ENCODE assay signal across 23 cellular contexts in genomic region chr20:38223743-38224100, GRCh38. TPM values are rescaled to one million over a fixed set of nuclear protein-coding genes. Genes with fewer than 3 reads are reported as not detected.
"Had no signal": no experiment of that assay in that cellular context is flagged by ENCODE, and none has a peak within 500 bp of the region (broad histone marks: within the 10 kb centered on the region; RNA-seq: fewer than 3 reads in every experiment).

No MANE protein-coding gene starts in this region.

- ATAC-seq: heart left ventricle; left colon; left lung; lower lobe of right lung; naive thymus-derived CD8-positive, alpha-beta T cell; psoas muscle; stimulated activated memory B cell treated with anti-CD40 and anti-IgM and Interleukin-4, amounts not matched to agents 10 μg/mL and 1 μg/mL and 100 μg/mL, for 72 hours; stimulated activated naive CD8-positive, alpha-beta T cell treated with anti-CD3 and anti-CD28 coated beads, Interleukin-15, amount 100 ng/mL, for 72 hours had no signal

- H3K4me3 ChIP-seq: heart left ventricle, left lung, lower lobe of right lung, ovary, psoas muscle, right lobe of liver, skin epidermis, tibial nerve, upper lobe of left lung had no signal

- H3K4me1 ChIP-seq: lower lobe of right lung, psoas muscle had no signal

- H3K36me3 Mint-ChIP-seq: immature natural killer cell; naive thymus-derived CD8-positive, alpha-beta T cell; stimulated activated memory B cell treated with anti-CD40 and anti-IgM and Interleukin-4, amounts not matched to agents 10 μg/mL and 1 μg/mL and 100 μg/mL, for 72 hours had no signal

- H3K27ac Mint-ChIP-seq: immature natural killer cell; naive thymus-derived CD8-positive, alpha-beta T cell; stimulated activated naive CD8-positive, alpha-beta T cell treated with anti-CD3 and anti-CD28 coated beads, Interleukin-15, amount 100 ng/mL, for 72 hours had no signal

- H3K9me3 ChIP-seq: heart left ventricle, left lung, lower lobe of right lung, ovary, psoas muscle, right lobe of liver, tibial nerve, upper lobe of left lung had no signal

- H3K36me3 ChIP-seq: left lung, lower lobe of right lung, ovary, right lobe of liver, upper lobe of left lung had no signal

- H3K27me3 ChIP-seq: heart left ventricle, left lung, ovary, right lobe of liver, tibial nerve, upper lobe of left lung had no signal

- H3K27me3 Mint-ChIP-seq: stimulated activated memory B cell treated with anti-CD40 and anti-IgM and Interleukin-4, amounts not matched to agents 10 μg/mL and 1 μg/mL and 100 μg/mL, for 72 hours had no signal

- DNase-seq: glutamatergic neuron; hypothalamus; immature natural killer cell; left lung; lower lobe of right lung; mammary epithelial cell; mesenchymal stem cell; naive thymus-derived CD8-positive, alpha-beta T cell; occipital lobe; psoas muscle; right lobe of liver; stimulated activated CD4-positive, alpha-beta T cell treated with anti-CD3 and anti-CD28 coated beads, Interleukin-4, amount 100 ng/mL, for 24 hours; stimulated activated naive CD4-positive, alpha-beta T cell treated with Interleukin-2 at 50 U/mL for 16 hours; stimulated activated naive CD8-positive, alpha-beta T cell treated with anti-CD3 and anti-CD28 coated beads, Interleukin-15, amount 100 ng/mL, for 72 hours; substantia nigra; upper lobe of left lung had no signal

- H3K27ac ChIP-seq: heart left ventricle, left lung, lower lobe of right lung, ovary, psoas muscle, right lobe of liver, skin epidermis, tibial nerve, upper lobe of left lung had no signal

- H3K4me3 Mint-ChIP-seq: immature natural killer cell; naive thymus-derived CD8-positive, alpha-beta T cell; stimulated activated memory B cell treated with anti-CD40 and anti-IgM and Interleukin-4, amounts not matched to agents 10 μg/mL and 1 μg/mL and 100 μg/mL, for 72 hours; stimulated activated naive CD8-positive, alpha-beta T cell treated with anti-CD3 and anti-CD28 coated beads, Interleukin-15, amount 100 ng/mL, for 72 hours had no signal

- H3K9me3 Mint-ChIP-seq: naive thymus-derived CD8-positive, alpha-beta T cell; stimulated activated memory B cell treated with anti-CD40 and anti-IgM and Interleukin-4, amounts not matched to agents 10 μg/mL and 1 μg/mL and 100 μg/mL, for 72 hours; stimulated activated naive CD8-positive, alpha-beta T cell treated with anti-CD3 and anti-CD28 coated beads, Interleukin-15, amount 100 ng/mL, for 72 hours had no signal

RNA-seq across cellular contexts. Expression of gene KIAA1755, which starts 36.8 kb away (rescaled TPM):
- total RNA-seq: naive thymus-derived CD8-positive, alpha-beta T cell had no signal
- polyA plus RNA-seq: immature natural killer cell; naive thymus-derived CD8-positive, alpha-beta T cell; neural cell had no signal

RNA-seq across cellular contexts. Expression of gene TGM2, which starts 58.7 kb away (rescaled TPM):
- total RNA-seq: naive thymus-derived CD8-positive, alpha-beta T cell had no signal
- polyA plus RNA-seq: immature natural killer cell; naive thymus-derived CD8-positive, alpha-beta T cell; neural cell had no signal
